Comparison of ENCODE assay signal across 2 cellular contexts in the genomic region with DNA sequence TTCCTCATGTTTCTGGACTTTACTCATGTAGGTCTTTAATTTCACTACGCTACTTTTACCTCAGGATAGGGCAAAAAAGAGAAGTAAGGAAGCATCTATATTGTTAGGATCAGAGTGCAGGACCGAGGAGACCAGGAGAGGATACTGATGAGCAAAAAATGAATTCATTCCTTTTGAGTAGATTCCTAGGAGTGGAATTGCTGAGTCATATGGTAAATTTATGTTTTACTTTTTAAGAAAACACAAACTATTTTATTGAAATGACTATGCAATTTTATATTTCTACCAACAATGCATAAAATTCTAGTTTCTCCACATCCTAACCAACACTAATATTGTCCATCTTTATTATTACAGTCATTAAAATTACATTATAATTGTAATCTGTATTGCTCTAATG.
TF ChIP-seq lines count a peak whose summit lies in the region.

No MANE protein-coding gene starts in this region.

TF ChIP-seq in IMR-90, 13 proteins besides CTCF, POLR2A, EP300 and RAD21:
- TF ChIP-seq NFE2L2 (IDR thresholded peaks at IDR 0.05; ENCODE audit: low read depth, low read length) (peak; percentile 64), MAFK (IDR thresholded peaks at IDR 0.05; ENCODE audit: low read depth, low read length) (0 out of 2 replicates have a peak, but pooled peaks have one; percentile 6), RCOR1 (IDR thresholded peaks at IDR 0.05; ENCODE audit: insufficient replicate concordance, low read length) (no peak)

TF ChIP-seq in K562, 482 proteins besides CTCF, POLR2A, EP300 and RAD21:
- TF ChIP-seq ILF3 (IDR thresholded peaks at IDR 0.05; ENCODE audit: borderline replicate concordance) (no peak), RUNX1 (IDR thresholded peaks at IDR 0.05; ENCODE audit: low read depth) (no peak), ZFP30 (CRISPR knock-in tag; IDR thresholded peaks at IDR 0.05; ENCODE audit: borderline replicate concordance) (no peak), C11orf30 (IDR thresholded peaks at IDR 0.05; ENCODE audit: low read depth) (peak; percentile 25; the same call in 1 of the 2 replicates), ZFP36 (IDR thresholded peaks at IDR 0.05; ENCODE audit: low read depth, low read length, partially characterized antibody) (no peak), CBX3 (IDR thresholded peaks at IDR 0.05; ENCODE audit: borderline replicate concordance in 1 of 2, low read length in 2 of 2) (no peak), ZNF408 (CRISPR knock-in tag; IDR thresholded peaks at IDR 0.05; ENCODE audit: low read depth) (no peak), ZNF561 (CRISPR knock-in tag; conservative IDR thresholded peaks at IDR 0.05) (no peak), BRD9 (IDR thresholded peaks at IDR 0.05; ENCODE audit: low read depth, partially characterized antibody) (no peak), GTF2E2 (tag; IDR thresholded peaks at IDR 0.05) (no peak), NCOA2 (IDR thresholded peaks at IDR 0.05; ENCODE audit: partially characterized antibody in 2 of 2) (no peak), NUFIP1 (IDR thresholded peaks at IDR 0.05; ENCODE audit: partially characterized antibody) (no peak), YBX1 (IDR thresholded peaks at IDR 0.05) (no peak), MAFG (tag; conservative IDR thresholded peaks at IDR 0.05) (peak; percentile 31; the same call in 1 of the 2 replicates), FUS (optimal IDR thresholded peaks at IDR 0.05; ENCODE audit: low read depth, low read length) (no peak), ZNF316 (IDR thresholded peaks at IDR 0.05) (peak; percentile 53; the same call in 1 of the 2 replicates), JUND (IDR thresholded peaks at IDR 0.05; ENCODE audit: borderline replicate concordance, low read depth, low read length) (no peak), JUND (tag; IDR thresholded peaks at IDR 0.05; ENCODE audit: borderline replicate concordance, low read depth, low read length) (no peak), KDM5B (IDR thresholded peaks at IDR 0.05; ENCODE audit: insufficient replicate concordance, low read depth, low read length) (no peak)
- TF ChIP-seq, protein P1, sequence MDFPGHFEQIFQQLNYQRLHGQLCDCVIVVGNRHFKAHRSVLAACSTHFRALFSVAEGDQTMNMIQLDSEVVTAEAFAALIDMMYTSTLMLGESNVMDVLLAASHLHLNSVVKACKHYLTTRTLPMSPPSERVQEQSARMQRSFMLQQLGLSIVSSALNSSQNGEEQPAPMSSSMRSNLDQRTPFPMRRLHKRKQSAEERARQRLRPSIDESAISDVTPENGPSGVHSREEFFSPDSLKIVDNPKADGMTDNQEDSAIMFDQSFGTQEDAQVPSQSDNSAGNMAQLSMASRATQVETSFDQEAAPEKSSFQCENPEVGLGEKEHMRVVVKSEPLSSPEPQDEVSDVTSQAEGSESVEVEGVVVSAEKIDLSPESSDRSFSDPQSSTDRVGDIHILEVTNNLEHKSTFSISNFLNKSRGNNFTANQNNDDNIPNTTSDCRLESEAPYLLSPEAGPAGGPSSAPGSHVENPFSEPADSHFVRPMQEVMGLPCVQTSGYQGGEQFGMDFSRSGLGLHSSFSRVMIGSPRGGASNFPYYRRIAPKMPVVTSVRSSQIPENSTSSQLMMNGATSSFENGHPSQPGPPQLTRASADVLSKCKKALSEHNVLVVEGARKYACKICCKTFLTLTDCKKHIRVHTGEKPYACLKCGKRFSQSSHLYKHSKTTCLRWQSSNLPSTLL (IDR thresholded peaks at IDR 0.05) = no peak
- TF ChIP-seq, protein P2, sequence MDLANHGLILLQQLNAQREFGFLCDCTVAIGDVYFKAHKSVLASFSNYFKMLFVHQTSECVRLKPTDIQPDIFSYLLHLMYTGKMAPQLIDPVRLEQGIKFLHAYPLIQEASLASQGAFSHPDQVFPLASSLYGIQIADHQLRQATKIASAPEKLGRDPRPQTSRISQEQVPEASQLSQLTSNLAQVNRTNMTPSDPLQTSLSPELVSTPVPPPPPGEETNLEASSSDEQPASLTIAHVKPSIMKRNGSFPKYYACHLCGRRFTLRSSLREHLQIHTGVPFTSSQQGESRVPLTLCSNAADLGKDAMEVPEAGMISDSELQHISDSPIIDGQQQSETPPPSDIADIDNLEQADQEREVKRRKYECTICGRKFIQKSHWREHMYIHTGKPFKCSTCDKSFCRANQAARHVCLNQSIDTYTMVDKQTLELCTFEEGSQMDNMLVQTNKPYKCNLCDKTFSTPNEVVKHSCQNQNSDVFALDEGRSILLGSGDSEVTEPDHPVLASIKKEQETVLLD (IDR thresholded peaks at IDR 0.05) = no peak
